In the genomic region with DNA sequence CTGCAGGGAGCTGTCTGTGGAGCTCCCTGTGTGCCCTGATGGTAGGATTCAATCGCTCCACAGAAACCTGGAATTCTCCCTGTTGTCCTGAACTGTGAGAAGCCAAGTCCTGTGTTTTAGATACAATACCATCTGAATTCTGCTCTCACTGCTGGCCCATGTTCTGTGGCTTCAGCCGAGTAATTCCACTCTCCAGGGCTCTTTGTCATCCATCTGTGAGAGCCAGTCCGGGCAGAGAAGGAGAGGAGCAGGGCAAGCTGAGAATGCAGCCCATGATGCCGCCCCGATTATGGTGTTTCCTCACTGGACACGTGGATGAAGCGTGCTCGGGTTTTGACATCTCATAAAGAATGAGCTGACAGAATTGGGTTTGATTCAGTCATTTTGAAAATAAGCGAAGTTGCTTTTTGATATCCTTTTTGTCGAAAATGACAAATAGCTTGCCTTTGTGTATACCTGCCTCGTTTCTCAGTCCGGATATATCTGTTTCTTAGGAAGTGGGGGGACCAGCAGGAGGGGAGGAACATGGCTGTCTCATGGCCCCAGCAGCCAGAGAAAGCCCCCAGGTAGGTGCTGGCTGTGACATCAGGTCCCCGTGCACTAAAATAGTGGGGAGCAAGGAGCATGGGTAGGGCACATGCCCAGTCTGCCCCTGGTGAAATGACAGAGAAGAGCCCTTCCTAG, we compare ENCODE assay signal across 1 cellular context.
TF ChIP-seq lines count a peak whose summit lies in the region.

No MANE protein-coding gene starts in this region.

TF ChIP-seq in GM12878, 131 proteins besides CTCF, POLR2A, EP300 and RAD21:
- TF ChIP-seq, protein P1, sequence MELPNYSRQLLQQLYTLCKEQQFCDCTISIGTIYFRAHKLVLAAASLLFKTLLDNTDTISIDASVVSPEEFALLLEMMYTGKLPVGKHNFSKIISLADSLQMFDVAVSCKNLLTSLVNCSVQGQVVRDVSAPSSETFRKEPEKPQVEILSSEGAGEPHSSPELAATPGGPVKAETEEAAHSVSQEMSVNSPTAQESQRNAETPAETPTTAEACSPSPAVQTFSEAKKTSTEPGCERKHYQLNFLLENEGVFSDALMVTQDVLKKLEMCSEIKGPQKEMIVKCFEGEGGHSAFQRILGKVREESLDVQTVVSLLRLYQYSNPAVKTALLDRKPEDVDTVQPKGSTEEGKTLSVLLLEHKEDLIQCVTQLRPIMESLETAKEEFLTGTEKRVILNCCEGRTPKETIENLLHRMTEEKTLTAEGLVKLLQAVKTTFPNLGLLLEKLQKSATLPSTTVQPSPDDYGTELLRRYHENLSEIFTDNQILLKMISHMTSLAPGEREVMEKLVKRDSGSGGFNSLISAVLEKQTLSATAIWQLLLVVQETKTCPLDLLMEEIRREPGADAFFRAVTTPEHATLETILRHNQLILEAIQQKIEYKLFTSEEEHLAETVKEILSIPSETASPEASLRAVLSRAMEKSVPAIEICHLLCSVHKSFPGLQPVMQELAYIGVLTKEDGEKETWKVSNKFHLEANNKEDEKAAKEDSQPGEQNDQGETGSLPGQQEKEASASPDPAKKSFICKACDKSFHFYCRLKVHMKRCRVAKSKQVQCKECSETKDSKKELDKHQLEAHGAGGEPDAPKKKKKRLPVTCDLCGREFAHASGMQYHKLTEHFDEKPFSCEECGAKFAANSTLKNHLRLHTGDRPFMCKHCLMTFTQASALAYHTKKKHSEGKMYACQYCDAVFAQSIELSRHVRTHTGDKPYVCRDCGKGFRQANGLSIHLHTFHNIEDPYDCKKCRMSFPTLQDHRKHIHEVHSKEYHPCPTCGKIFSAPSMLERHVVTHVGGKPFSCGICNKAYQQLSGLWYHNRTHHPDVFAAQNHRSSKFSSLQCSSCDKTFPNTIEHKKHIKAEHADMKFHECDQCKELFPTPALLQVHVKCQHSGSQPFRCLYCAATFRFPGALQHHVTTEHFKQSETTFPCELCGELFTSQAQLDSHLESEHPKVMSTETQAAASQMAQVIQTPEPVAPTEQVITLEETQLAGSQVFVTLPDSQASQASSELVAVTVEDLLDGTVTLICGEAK (IDR thresholded peaks at IDR 0.05; ENCODE audit: borderline replicate concordance), result no peak
- TF ChIP-seq JUNB (IDR thresholded peaks at IDR 0.05), result peak; percentile 33; the same call in 1 of the 2 replicates
- TF ChIP-seq ETV6 (conservative IDR thresholded peaks at IDR 0.05 in 1 of 2, IDR thresholded peaks at IDR 0.05 in 1 of 2; ENCODE audit: borderline replicate concordance in 1 of 2, low read depth in 1 of 2), result peak in 1 of 2 experiments; percentile 39; a peak in 1 of 4 replicates
